ENCODE assay signal across 10 cellular contexts in genomic region chr12:110546339-110546738, GRCh38. TPM values are rescaled to one million over a fixed set of nuclear protein-coding genes. Genes with fewer than 3 reads are reported as not detected.
A peak's percentile ranks its signal among the peaks of the same experiment; 100 is the strongest.
DNase-seq lines count a peak whose midpoint lies in the region; ATAC-seq and TF ChIP-seq lines count a peak whose summit lies in the region.
"Had no signal": no experiment of that assay in that cellular context is flagged by ENCODE, and none has a peak within 500 bp of the region (broad histone marks: within the 10 kb centered on the region; RNA-seq: fewer than 3 reads in every experiment).

No MANE protein-coding gene starts in this region.

- H3K4me3 ChIP-seq in NB4 (ENCODE audit: low read depth, low read length) = no peak overlapping the region
- no peak overlapping the region for H3K4me3 ChIP-seq in retinal pigment epithelial cell (ENCODE audit: low read length)

- no peak for TF ChIP-seq CTCF in NB4 (IDR thresholded peaks at IDR 0.05; ENCODE audit: low read depth, low read length)
- no peak for TF ChIP-seq CTCF in retinal pigment epithelial cell (conservative IDR thresholded peaks at IDR 0.05; ENCODE audit: low read depth, low read length)

- DNase-seq in EH (ENCODE audit: low read depth) (peak; percentile 95), NB4 (ENCODE audit: low read depth) (peak; percentile 91), retinal pigment epithelial cell (ENCODE audit: low read depth) (peak; percentile 46), posterior cingulate gyrus (no peak), occipital lobe (lab: John Stamatoyannopoulos, UW) (no peak), HuH-7 (ENCODE audit: low spot score) (no peak)
- DNase-seq: activated naive CD8-positive, alpha-beta T cell treated with anti-CD3 and anti-CD28 coated beads, Interleukin-2, amount 10 ng/mL, durations not matched to agents 7 days and 5 days; Karpas-422 had no signal

- intact Hi-C loops in posterior cingulate gyrus (cut with DNase I) = no loop called here

- TF ChIP-seq POLR2A in NB4 (IDR thresholded peaks at IDR 0.05; ENCODE audit: extremely low read depth, insufficient read length) = no peak

- peak; percentile 44 for ATAC-seq in esophagus mucosa
- ATAC-seq in GM18498 (IDR thresholded peaks at IDR 0.05; ENCODE audit: unreplicated experiment) = no peak

RNA-seq across cellular contexts. Expression of gene PPTC7, which starts 36.8 kb away (rescaled TPM):
- total RNA-seq in esophagus mucosa (14.4 TPM), occipital lobe (10.3 TPM)

RNA-seq across cellular contexts. Expression of gene RAD9B, which starts 44.2 kb away (rescaled TPM):
- 0.44 TPM for total RNA-seq in esophagus mucosa
- 0.94 TPM for total RNA-seq in occipital lobe

RNA-seq across cellular contexts. Expression of gene VPS29, which starts 44.4 kb away (rescaled TPM):
- total RNA-seq in esophagus mucosa = 99.6 TPM
- 108 TPM for total RNA-seq in occipital lobe

Comparison
In these comparisons a context has a peak if more than half of its experiments do, and no peak if none do; other contexts are left out.
1. DNase-seq: peak in EH (single experiment), NB4 (single experiment) and retinal pigment epithelial cell (single experiment); none in posterior cingulate gyrus (0 of 10), occipital lobe (single experiment) and HuH-7 (single experiment).